13 cellular contexts compared by ENCODE assay signal in genomic region chr4:182240161-182241130, GRCh38. TPM values are rescaled to one million over a fixed set of nuclear protein-coding genes. Genes with fewer than 3 reads are reported as not detected.
A peak's percentile ranks its signal among the peaks of the same experiment; 100 is the strongest.
DNase-seq lines count a peak whose midpoint lies in the region; ATAC-seq and TF ChIP-seq lines count a peak whose summit lies in the region.
"Had no signal": no experiment of that assay in that cellular context is flagged by ENCODE, and none has a peak within 500 bp of the region (broad histone marks: within the 10 kb centered on the region; RNA-seq: fewer than 3 reads in every experiment).

No MANE protein-coding gene starts in this region.

- H3K36me3 Mint-ChIP-seq in nephron (ENCODE audit: low read depth) (peaks cover 8% of the 10 kb centered on the region), T-helper 17 cell (ENCODE audit: low read depth) (peaks cover 3% of the 10 kb centered on the region)

- no peak for TF ChIP-seq CTCF in AG04449 (IDR thresholded peaks at IDR 0.05; ENCODE audit: insufficient read depth, low read length, missing control alignments)
- TF ChIP-seq CTCF in choroid plexus epithelial cell (conservative IDR thresholded peaks at IDR 0.05; ENCODE audit: low read depth, low read length), result no peak
- no peak for TF ChIP-seq CTCF in nephron (IDR thresholded peaks at IDR 0.05; ENCODE audit: unreplicated experiment in 3 of 3)

- H3K4me1 Mint-ChIP-seq in nephron (peaks cover 41% of the 10 kb centered on the region), T-helper 17 cell (no peaks in the 10 kb centered on the region)

- H3K4me1 ChIP-seq in HUES64 (ENCODE audit: insufficient read depth, low read length), result peaks cover 36% of the 10 kb centered on the region
- H3K4me1 ChIP-seq: transverse colon had no signal

- ATAC-seq in T-helper 17 cell, result no peak
- ATAC-seq in GM21515 (IDR thresholded peaks at IDR 0.05; ENCODE audit: unreplicated experiment), result no peak
- ATAC-seq: K562 had no signal

- POLR2A ChIA-PET in AG04449 (lab: Yijun Ruan, JAX), result interaction anchor here (1.3 kb wide), 1 partner anchor 9 kb away, joined by 3 read pairs; no protein-coding TSS in a partner anchor

- peak overlapping the region; percentile 9 to 70 (median 38) for H3K27ac Mint-ChIP-seq in nephron
- no peak overlapping the region for H3K27ac Mint-ChIP-seq in T-helper 17 cell

- H3K27me3 ChIP-seq in HUES64 (ENCODE audit: insufficient read depth, low read length), result no peaks in the 10 kb centered on the region
- H3K27me3 ChIP-seq: transverse colon had no signal

- H3K27me3 Mint-ChIP-seq in nephron (ENCODE audit: low read depth), result peaks cover 5% of the 10 kb centered on the region
- H3K27me3 Mint-ChIP-seq in T-helper 17 cell, result no peaks in the 10 kb centered on the region

- H3K4me3 ChIP-seq in AG04449 (ENCODE audit: low read depth, low read length) (peak overlapping the region; percentile 32), HUES64 (ENCODE audit: low read length) (no peak overlapping the region), choroid plexus epithelial cell (ENCODE audit: low read depth, low read length) (no peak overlapping the region)
- H3K4me3 ChIP-seq: K562, transverse colon had no signal

- no peaks in the 10 kb centered on the region for H3K9me3 ChIP-seq in HUES64 (ENCODE audit: insufficient read depth, low read depth, low read length)
- no peaks in the 10 kb centered on the region for H3K9me3 ChIP-seq in T-helper 17 cell (ENCODE audit: control insufficient read depth, low read length, poor library complexity, severe bottlenecking)
- H3K9me3 ChIP-seq: transverse colon had no signal

- no peaks in the 10 kb centered on the region for H3K9me3 Mint-ChIP-seq in nephron

- TF ChIP-seq POLR2A in erythroblast (IDR thresholded peaks at IDR 0.05; ENCODE audit: low read length), result no peak

- H3K4me3 Mint-ChIP-seq in nephron (peak overlapping the region in 1 of 3 experiments; percentile 29), T-helper 17 cell (no peak overlapping the region)

- WGBS in HUES64, result 75% methylated on average over 18 of the region's 18 CpGs

- H3K27ac ChIP-seq in HUES64 (ENCODE audit: low read depth, low read length), result peak overlapping the region; percentile 15; the same call in 1 of the 2 replicates
- H3K27ac ChIP-seq: transverse colon had no signal

- peak overlapping the region; percentile 19; the same call in 1 of the 2 replicates for H3K9ac ChIP-seq in HUES64 (ENCODE audit: low read depth, low read length)

- DNase-seq in AG04449 (ENCODE audit: low read depth, low spot score) (peak; percentile 69), choroid plexus epithelial cell (ENCODE audit: low read depth) (peak; percentile 65), T-helper 17 cell (no peak), HUDEP-2 (lab: John Stamatoyannopoulos, UW; ENCODE audit: unreplicated experiment in 76 of 76) (no peak), erythroblast (lab: John Stamatoyannopoulos, UW) (no peak)
- DNase-seq: amniotic stem cell, foreskin melanocyte, transverse colon had no signal

- H3K36me3 ChIP-seq in HUES64 (ENCODE audit: insufficient read depth, low read length), result no peaks in the 10 kb centered on the region
- H3K36me3 ChIP-seq: transverse colon had no signal

- CTCF ChIA-PET in AG04449 (lab: Yijun Ruan, JAX), result interaction anchor here (1.3 kb wide), 1 partner anchor 14 kb away, joined by 3 read pairs; no protein-coding TSS in a partner anchor

RNA-seq across cellular contexts. Expression of gene TENM3, which starts 2.8 kb away (rescaled TPM):
- polyA plus RNA-seq in HUES64 (2013, experiment 1 of 2), result 40.0 TPM
- 42.3 TPM for polyA plus RNA-seq in HUES64 (2013, experiment 2 of 2)
- not detected for total RNA-seq in T-helper 17 cell
- total RNA-seq: mononuclear cell had no signal

Comparison
In these comparisons a context has a peak if more than half of its experiments do, and no peak if none do; other contexts are left out.
1. DNase-seq: peak in AG04449 (single experiment) and choroid plexus epithelial cell (single experiment); none in T-helper 17 cell (0 of 3), HUDEP-2 (0 of 76) and erythroblast (0 of 2).